In genomic region chr4:82780398-82781231, GRCh38 we compare ENCODE assay signal across 8 cellular contexts.
DNase-seq lines count a peak whose midpoint lies in the region; ATAC-seq lines count a peak whose summit lies in the region.

No MANE protein-coding gene starts in this region.

- peak; percentile 64 for ATAC-seq in HG02763 (IDR thresholded peaks at IDR 0.05; ENCODE audit: unreplicated experiment)
- no peak for ATAC-seq in GM18520 (IDR thresholded peaks at IDR 0.05; ENCODE audit: unreplicated experiment)
- ATAC-seq in GM21360 (IDR thresholded peaks at IDR 0.05; ENCODE audit: unreplicated experiment): no peak

- peak overlapping the region; percentile 63 for H3K27ac ChIP-seq in caudate nucleus (ENCODE audit: low read depth, low read length)

- DNase-seq in DMS 273 treated with DMSO at 0.1 percent for 48 hours (lab: John Stamatoyannopoulos, UW) (peak; percentile 84), NCI-H2196 treated with DMSO at 0.1 percent for 48 hours (lab: John Stamatoyannopoulos, UW; ENCODE audit: unreplicated experiment) (peak; percentile 71), caudate nucleus (lab: John Stamatoyannopoulos, UW) (peak in 35 of 61 donors; percentile 2 to 67 (median 30)), nucleus accumbens (lab: John Stamatoyannopoulos, UW) (peak in 46 of 56 donors; percentile 3 to 83 (median 42)), islet precursor cell (no peak)
